Comparison of ENCODE assay signal across 17 cellular contexts in genomic region chr9:127497656-127498290, GRCh38.
"Had no signal": no experiment of that assay in that cellular context is flagged by ENCODE, and none has a peak within 500 bp of the region (broad histone marks: within the 10 kb centered on the region; RNA-seq: fewer than 3 reads in every experiment).

No MANE protein-coding gene starts in this region.

- H3K27me3 ChIP-seq: ovary, stomach, testis had no signal

- DNase-seq: activated CD4-positive, alpha-beta T cell treated with anti-CD3 and anti-CD28 coated beads, Interleukin-2, amount 10 ng/mL, durations not matched to agents 24 days and 14 days; activated CD4-positive, CD25-positive, alpha-beta regulatory T cell; activated CD8-positive, alpha-beta memory T cell treated with anti-CD3 and anti-CD28 coated beads for 24 hours; activated naive CD4-positive, alpha-beta T cell treated with Interleukin-2 at 50 U/mL for 16 hours; caudate nucleus; hippocampal formation; mesendoderm; nephron progenitor cell; ovary; stimulated activated CD4-positive, alpha-beta T cell treated with anti-CD3 and anti-CD28 coated beads, Interleukin-1b, Interleukin-23, amount 100 ng/mL, for 48 hours; stomach; T-helper 2 cell; testis had no signal

- FAIRE-seq: colon, endometrium, keratinocyte, TTC549 had no signal

- H3K27ac ChIP-seq: ovary, stomach, testis had no signal

- H3K9me3 ChIP-seq: ovary, stomach, testis had no signal

- H3K4me3 ChIP-seq: ovary, stomach, testis had no signal

- H3K36me3 ChIP-seq: ovary had no signal
